ENCODE assay signal across 8 cellular contexts in the genomic region with DNA sequence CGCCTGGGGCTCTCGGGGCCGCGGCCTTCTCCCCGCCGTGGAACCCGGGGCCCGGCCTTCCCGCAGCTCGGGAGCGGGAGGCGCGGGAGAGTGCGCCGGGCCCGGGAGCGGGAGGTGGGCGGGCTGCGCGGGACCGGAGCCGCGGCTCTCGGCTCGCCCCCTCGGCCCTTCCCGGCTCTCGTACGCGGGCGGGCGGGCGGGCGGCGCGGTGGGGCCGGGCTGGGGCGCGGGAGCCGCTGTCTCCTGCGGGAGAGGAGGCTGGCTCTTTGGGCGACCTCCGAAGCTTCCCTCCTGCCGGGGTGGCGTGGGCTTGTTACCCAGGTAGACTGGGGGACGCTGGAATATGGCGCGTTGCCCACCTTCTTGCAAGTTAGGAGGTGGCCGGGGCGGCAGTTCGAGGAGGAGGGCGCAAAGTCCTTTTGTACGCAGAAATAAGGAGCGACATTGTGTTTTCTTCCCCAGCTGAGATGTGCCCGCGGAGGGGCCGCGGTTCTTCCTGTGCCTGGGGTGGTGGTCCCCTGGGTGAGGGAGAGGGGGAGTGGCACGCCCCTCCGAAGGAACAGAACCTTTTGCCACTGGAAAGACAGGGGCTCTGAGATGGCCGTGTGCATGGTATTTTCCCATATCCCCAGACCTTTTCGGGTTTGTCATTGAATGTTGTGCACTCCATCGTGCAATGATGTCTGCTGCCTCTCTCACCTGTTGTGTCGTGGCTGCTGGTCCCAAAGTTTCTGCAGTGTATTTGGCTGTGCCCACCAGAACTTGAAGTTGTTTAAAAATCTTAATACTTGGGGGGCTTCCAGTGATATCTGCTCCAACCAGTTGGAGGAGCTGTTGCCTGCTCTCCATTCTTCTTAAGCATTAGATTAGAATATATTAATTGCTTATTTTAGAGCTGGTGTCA. TPM values are rescaled to one million over a fixed set of nuclear protein-coding genes. Genes with fewer than 3 reads are reported as not detected.
DNase-seq lines count a peak whose midpoint lies in the region; ATAC-seq and TF ChIP-seq lines count a peak whose summit lies in the region.

No MANE protein-coding gene starts in this region.

- WGBS in testis, 2 donors, result 0 to 1% methylated on average over 10 to 24 of the region's 64 CpGs

- peak overlapping the region; percentile 93 for H3K27ac Mint-ChIP-seq in activated T-cell treated with anti-CD3 and anti-CD28 coated beads, Interleukin-2, amount 50 U/mL, for 24 hours

- H3K4me1 ChIP-seq in muscle layer of duodenum (ENCODE audit: control insufficient read depth in 1 of 2, insufficient read depth in 2 of 2, low read length in 2 of 2), result peaks cover 18 to 30% of the 10 kb centered on the region in 2 donors
- H3K4me1 ChIP-seq in testis, result peaks cover 21% of the 10 kb centered on the region

- H3K9me3 ChIP-seq in muscle layer of duodenum (ENCODE audit: control insufficient read depth in 1 of 2, low read length in 2 of 2) (no peaks in the 10 kb centered on the region), testis (no peaks in the 10 kb centered on the region)

- peak overlapping the region; percentile 94 for H3K4me3 Mint-ChIP-seq in activated T-cell treated with anti-CD3 and anti-CD28 coated beads, Interleukin-2, amount 50 U/mL, for 24 hours

- peaks cover 51% of the 10 kb centered on the region for H3K36me3 Mint-ChIP-seq in activated T-cell treated with anti-CD3 and anti-CD28 coated beads, Interleukin-2, amount 50 U/mL, for 24 hours (ENCODE audit: low read depth)

- H3K27me3 ChIP-seq in muscle layer of duodenum (ENCODE audit: low read depth, low read length) (no peaks in the 10 kb centered on the region), testis (no peaks in the 10 kb centered on the region)

- H3K27ac ChIP-seq in muscle layer of duodenum (ENCODE audit: low read length), result peak overlapping the region; percentile 83
- H3K27ac ChIP-seq in testis, result peak overlapping the region; percentile 93 to 97

- H3K27me3 Mint-ChIP-seq in activated T-cell treated with anti-CD3 and anti-CD28 coated beads, Interleukin-2, amount 50 U/mL, for 24 hours, result no peaks in the 10 kb centered on the region

- H3K4me3 ChIP-seq in GM12875 (ENCODE audit: low read depth, low read length) (peak overlapping the region; percentile 96), muscle layer of duodenum (ENCODE audit: low read depth in 1 of 2, low read length in 2 of 2) (peak overlapping the region; percentile 84 to 97), testis (peak overlapping the region; percentile 88 to 92)

- DNase-seq in NCI-H526 (lab: John Stamatoyannopoulos, UW) (peak; percentile 43 to 74), erythroblast (lab: John Stamatoyannopoulos, UW) (peak; percentile 69 to 82), testis (peak; percentile 74)
- peak; percentile 68 for DNase-seq in activated T-cell treated with anti-CD3 and anti-CD28 coated beads, Interleukin-2, amount 50 U/mL, for 24 hours

- peak; percentile 5 for ATAC-seq in HG02870 (IDR thresholded peaks at IDR 0.05; ENCODE audit: unreplicated experiment)
- ATAC-seq in GM18861 (IDR thresholded peaks at IDR 0.05; ENCODE audit: unreplicated experiment), result no peak

- TF ChIP-seq POLR2A in erythroblast (IDR thresholded peaks at IDR 0.05; ENCODE audit: low read length), result no peak
- no peak for TF ChIP-seq POLR2A in testis (IDR thresholded peaks at IDR 0.05)

- H3K4me1 Mint-ChIP-seq in activated T-cell treated with anti-CD3 and anti-CD28 coated beads, Interleukin-2, amount 50 U/mL, for 24 hours (ENCODE audit: low read depth), result peaks cover 68% of the 10 kb centered on the region

- H3K9me3 Mint-ChIP-seq in activated T-cell treated with anti-CD3 and anti-CD28 coated beads, Interleukin-2, amount 50 U/mL, for 24 hours, result no peaks in the 10 kb centered on the region

- H3K36me3 ChIP-seq in muscle layer of duodenum (ENCODE audit: control insufficient read depth in 1 of 2, insufficient read depth in 2 of 2, low read length in 2 of 2) (peaks cover 6 to 8% of the 10 kb centered on the region in 2 donors), testis (ENCODE audit: low read depth, missing control alignments) (no peaks in the 10 kb centered on the region)

- intact Hi-C loops in testis (cut with DNase I; ENCODE audit: low total_unique reads), result no loop called here

- peak; percentile 57; the same call in 1 of the 2 replicates for TF ChIP-seq CTCF in GM12875 (IDR thresholded peaks at IDR 0.05; ENCODE audit: borderline replicate concordance, insufficient read depth, low read depth, low read length)
- peak in 2 of 3 experiments; percentile 55 to 67 for TF ChIP-seq CTCF in testis (IDR thresholded peaks at IDR 0.05)

RNA-seq across cellular contexts. Expression of gene NRF1, which starts 0.8 kb away (rescaled TPM):
- 10 to 100 TPM; 26.9 to 41.6 TPM for total RNA-seq in testis
- 16.9 TPM for polyA plus RNA-seq in testis (ENCODE audit: insufficient read depth, low read depth, low replicate concordance)
